In the genomic region with DNA sequence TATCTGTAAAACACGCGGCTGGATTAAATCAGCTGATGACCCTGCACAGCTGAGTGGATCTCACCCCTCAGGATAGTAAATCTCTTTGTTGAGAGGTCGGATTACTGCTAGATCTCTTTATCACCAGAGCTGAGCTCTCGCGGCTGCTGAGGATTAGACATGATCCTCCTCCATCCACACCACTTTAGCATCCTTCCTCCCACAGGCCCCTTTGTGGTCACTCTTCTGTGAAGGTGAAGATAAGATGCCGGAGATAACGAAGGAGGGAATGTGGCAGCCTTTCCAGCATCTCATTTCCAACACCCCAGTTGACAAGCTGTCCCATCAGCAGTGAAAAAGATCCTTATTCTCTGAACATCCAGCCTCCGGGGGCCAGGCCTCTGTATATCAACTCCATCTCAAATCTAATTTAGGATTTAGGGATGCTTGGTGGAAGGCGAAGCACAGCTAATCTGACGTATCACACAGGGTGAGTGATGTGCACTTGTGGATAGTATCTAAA, we compare ENCODE assay signal across 8 cellular contexts.
"Had no signal": no experiment of that assay in that cellular context is flagged by ENCODE, and none has a peak within 500 bp of the region (broad histone marks: within the 10 kb centered on the region; RNA-seq: fewer than 3 reads in every experiment).

No MANE protein-coding gene starts in this region.

- H3K4me2 ChIP-seq: smooth muscle cell had no signal

- H3K4me3 ChIP-seq: adrenal gland, cardiac muscle cell, left ventricle myocardium inferior, smooth muscle cell had no signal

- H3K27ac ChIP-seq: adrenal gland, cardiac muscle cell, left ventricle myocardium inferior had no signal

- H3K4me1 ChIP-seq: adrenal gland had no signal

- H3K27me3 ChIP-seq: cardiac muscle cell had no signal

- DNase-seq: activated effector memory CD4-positive, alpha-beta T cell treated with Interleukin-2 at 50 U/mL for 16 hours; activated T-cell treated with anti-CD3 and anti-CD28 coated beads, Interleukin-2, amount 50 U/mL, for 24 hours; left ventricle myocardium inferior; right cardiac atrium; stimulated activated CD4-positive, alpha-beta T cell treated with anti-CD3 and anti-CD28 coated beads, Interleukin-4, amount 100 ng/mL, for 4 hours had no signal

- H3K36me3 ChIP-seq: adrenal gland, cardiac muscle cell, left ventricle myocardium inferior had no signal
